14 cellular contexts compared by ENCODE assay signal in genomic region chr16:27347930-27348685, GRCh38. TPM values are rescaled to one million over a fixed set of nuclear protein-coding genes. Genes with fewer than 3 reads are reported as not detected.
DNase-seq lines count a peak whose midpoint lies in the region; ATAC-seq, FAIRE-seq and TF ChIP-seq lines count a peak whose summit lies in the region.
"Had no signal": no experiment of that assay in that cellular context is flagged by ENCODE, and none has a peak within 500 bp of the region (broad histone marks: within the 10 kb centered on the region; RNA-seq: fewer than 3 reads in every experiment).

No MANE protein-coding gene starts in this region.

- H3K4me1 Mint-ChIP-seq in activated CD4-positive, alpha-beta T cell treated with anti-CD3 and anti-CD28 coated beads for 36 hours: peaks cover 8% of the 10 kb centered on the region
- H3K4me1 Mint-ChIP-seq in stimulated activated memory B cell treated with anti-CD40 and anti-IgM and Interleukin-4, amounts not matched to agents 10 μg/mL and 1 μg/mL and 100 μg/mL, for 72 hours: peaks cover 21% of the 10 kb centered on the region
- H3K4me1 Mint-ChIP-seq: mesothelial cell of epicardium had no signal

- no peak for DNase-seq in activated CD4-positive, alpha-beta T cell treated with anti-CD3 and anti-CD28 coated beads for 36 hours
- DNase-seq in activated CD4-positive, alpha-beta T cell treated with anti-CD3 and anti-CD28 coated beads for 4 hours: no peak
- DNase-seq in SK-N-DZ (ENCODE audit: low spot score) (peak; percentile 57), endothelial cell of umbilical vein (ENCODE audit: low read depth, low spot score) (no peak), testis (no peak)
- DNase-seq: activated CD4-positive, alpha-beta T cell treated with anti-CD3 and anti-CD28 coated beads for 1 hour; DMS79; NCI-H2029 had no signal

- H3K4me3 Mint-ChIP-seq in activated CD4-positive, alpha-beta T cell treated with anti-CD3 and anti-CD28 coated beads for 36 hours: no peak overlapping the region
- H3K4me3 Mint-ChIP-seq in stimulated activated memory B cell treated with anti-CD40 and anti-IgM and Interleukin-4, amounts not matched to agents 10 μg/mL and 1 μg/mL and 100 μg/mL, for 72 hours: no peak overlapping the region
- H3K4me3 Mint-ChIP-seq: mesothelial cell of epicardium had no signal

- H3K9me3 ChIP-seq in endothelial cell of umbilical vein (replicated peaks; ENCODE audit: control insufficient read depth, insufficient read depth, low read length) (no peaks in the 10 kb centered on the region), testis (no peaks in the 10 kb centered on the region)

- POLR2A ChIA-PET in activated CD4-positive, alpha-beta T cell treated with anti-CD3 and anti-CD28 coated beads for 36 hours (lab: Charles Lee): no interaction called here
- POLR2A ChIA-PET in endothelial cell of umbilical vein (lab: Charles Lee): no interaction called here

- peak overlapping the region; percentile 60 for H3K27ac Mint-ChIP-seq in activated CD4-positive, alpha-beta T cell treated with anti-CD3 and anti-CD28 coated beads for 36 hours
- peak overlapping the region; percentile 61 for H3K27ac Mint-ChIP-seq in stimulated activated memory B cell treated with anti-CD40 and anti-IgM and Interleukin-4, amounts not matched to agents 10 μg/mL and 1 μg/mL and 100 μg/mL, for 72 hours
- H3K27ac Mint-ChIP-seq: mesothelial cell of epicardium had no signal

- H4K20me1 ChIP-seq in endothelial cell of umbilical vein (replicated peaks; ENCODE audit: control insufficient read depth, extremely low read depth, insufficient read depth, low read length): no peaks in the 10 kb centered on the region

- H2AFZ ChIP-seq in endothelial cell of umbilical vein (ENCODE audit: low read depth, low read length): no peak overlapping the region
- H2AFZ ChIP-seq: parathyroid adenoma had no signal

- H3K27me3 Mint-ChIP-seq in activated CD4-positive, alpha-beta T cell treated with anti-CD3 and anti-CD28 coated beads for 36 hours: no peaks in the 10 kb centered on the region
- H3K27me3 Mint-ChIP-seq in stimulated activated memory B cell treated with anti-CD40 and anti-IgM and Interleukin-4, amounts not matched to agents 10 μg/mL and 1 μg/mL and 100 μg/mL, for 72 hours: no peaks in the 10 kb centered on the region

- no peaks in the 10 kb centered on the region for H3K79me2 ChIP-seq in endothelial cell of umbilical vein (ENCODE audit: control insufficient read depth, insufficient read depth, low read length)
- H3K79me2 ChIP-seq: parathyroid adenoma had no signal

- dilution Hi-C loops in endothelial cell of umbilical vein (cut with MboI; ENCODE audit: extremely low pct_ligation_motif_present, low sequenced_read_pairs): no loop called here

- no peaks in the 10 kb centered on the region for H3K9me3 Mint-ChIP-seq in activated CD4-positive, alpha-beta T cell treated with anti-CD3 and anti-CD28 coated beads for 36 hours (ENCODE audit: low read depth)
- no peaks in the 10 kb centered on the region for H3K9me3 Mint-ChIP-seq in stimulated activated memory B cell treated with anti-CD40 and anti-IgM and Interleukin-4, amounts not matched to agents 10 μg/mL and 1 μg/mL and 100 μg/mL, for 72 hours

- no peak for ATAC-seq in activated CD4-positive, alpha-beta T cell treated with anti-CD3 and anti-CD28 coated beads for 36 hours
- ATAC-seq in stimulated activated memory B cell treated with anti-CD40 and anti-IgM and Interleukin-4, amounts not matched to agents 10 μg/mL and 1 μg/mL and 100 μg/mL, for 72 hours: no peak
- ATAC-seq in GM18517 (IDR thresholded peaks at IDR 0.05; ENCODE audit: unreplicated experiment) (no peak), HG03354 (IDR thresholded peaks at IDR 0.05; ENCODE audit: poor library complexity, severe bottlenecking, unreplicated experiment) (no peak)

- H3K36me3 ChIP-seq in endothelial cell of umbilical vein (ENCODE audit: control insufficient read depth in 2 of 2, extremely low read depth in 1 of 2, insufficient read depth in 2 of 2, low read length in 2 of 2) (peaks cover 35 to 49% of the 10 kb centered on the region in 2 experiments), testis (ENCODE audit: low read depth, missing control alignments) (no peaks in the 10 kb centered on the region)

- TF ChIP-seq CTCF in endothelial cell of umbilical vein (IDR thresholded peaks at IDR 0.05; ENCODE audit: extremely low read depth in 1 of 2, insufficient read depth in 1 of 2, low read depth in 1 of 2, low read length in 2 of 2): no peak
- TF ChIP-seq CTCF in testis (IDR thresholded peaks at IDR 0.05): no peak

- WGBS in testis, 2 donors: 90 to 91% methylated on average over 7 to 9 of the region's 9 CpGs

- no peak overlapping the region for H3K4me2 ChIP-seq in endothelial cell of umbilical vein (ENCODE audit: insufficient read depth, low read length)

- CTCF ChIA-PET in activated CD4-positive, alpha-beta T cell treated with anti-CD3 and anti-CD28 coated beads for 36 hours (lab: Charles Lee): interaction anchor here (0.6 kb wide), 1 partner anchor 10 kb away, joined by 3 read pairs; no protein-coding TSS in a partner anchor
- CTCF ChIA-PET in endothelial cell of umbilical vein (lab: Charles Lee): interaction anchor here (1.2 to 4.1 kb wide), 4 partner anchors 9 to 113 kb away, joined by 3 to 23 read pairs (median 4); no protein-coding TSS in a partner anchor

- intact Hi-C loops in activated CD4-positive, alpha-beta T cell treated with anti-CD3 and anti-CD28 coated beads for 36 hours (cut with DNase I, micrococcal nuclease): no loop called here
- intact Hi-C loops in endothelial cell of umbilical vein (cut with micrococcal nuclease): no loop called here
- intact Hi-C loops in testis (cut with DNase I; ENCODE audit: low total_unique reads): loop anchor here (10.0 kb wide), 1 partner anchor 123 kb away; no protein-coding TSS in a partner anchor

- no peak for TF ChIP-seq POLR2A in endothelial cell of umbilical vein (IDR thresholded peaks at IDR 0.05; ENCODE audit: low read depth, low read length)
- no peak for TF ChIP-seq POLR2A in testis (IDR thresholded peaks at IDR 0.05)

- BruUV-seq in endothelial cell of umbilical vein (replicated peaks; lab: Mats Ljungman, UMichigan): no TSS peak

- H3K4me3 ChIP-seq in endothelial cell of umbilical vein (replicated peaks in 1 of 3; ENCODE audit: insufficient read depth in 1 of 3, low read depth in 1 of 3, low read length in 3 of 3) (no peak overlapping the region), testis (no peak overlapping the region)
- H3K4me3 ChIP-seq: SK-N-MC had no signal

- H3K4me1 ChIP-seq in endothelial cell of umbilical vein (ENCODE audit: control insufficient read depth, extremely low read depth, insufficient read depth, low read length) (peaks cover 6% of the 10 kb centered on the region), testis (no peaks in the 10 kb centered on the region)

- peaks cover 90% of the 10 kb centered on the region for H3K36me3 Mint-ChIP-seq in activated CD4-positive, alpha-beta T cell treated with anti-CD3 and anti-CD28 coated beads for 36 hours (ENCODE audit: low read depth)
- H3K36me3 Mint-ChIP-seq in stimulated activated memory B cell treated with anti-CD40 and anti-IgM and Interleukin-4, amounts not matched to agents 10 μg/mL and 1 μg/mL and 100 μg/mL, for 72 hours: peaks cover 84% of the 10 kb centered on the region

- H3K27me3 ChIP-seq in endothelial cell of umbilical vein (ENCODE audit: control insufficient read depth in 2 of 2, insufficient read depth in 2 of 2, low read length in 2 of 2): no peaks in the 10 kb centered on the region
- no peaks in the 10 kb centered on the region for H3K27me3 ChIP-seq in testis

- peak; percentile 8 for FAIRE-seq in endothelial cell of umbilical vein (lab: Jason Lieb, UNC)

- H3K9ac ChIP-seq in endothelial cell of umbilical vein (replicated peaks; ENCODE audit: extremely low read depth, insufficient read depth, low read length): no peak overlapping the region
- H3K9ac ChIP-seq: parathyroid adenoma had no signal

- no peaks in the 10 kb centered on the region for H3K9me1 ChIP-seq in endothelial cell of umbilical vein (replicated peaks; ENCODE audit: control insufficient read depth, extremely low read depth, insufficient read depth, low read length)

- H3K27ac ChIP-seq in endothelial cell of umbilical vein (ENCODE audit: insufficient read depth, low read depth, low read length) (no peak overlapping the region), testis (no peak overlapping the region)
- H3K27ac ChIP-seq: parathyroid adenoma, SK-N-MC had no signal

TF ChIP-seq in endothelial cell of umbilical vein, 7 proteins besides CTCF, POLR2A, EP300 and RAD21 (continues in another document):
- TF ChIP-seq JUN (IDR thresholded peaks at IDR 0.05; ENCODE audit: borderline replicate concordance, insufficient read depth, insufficient read length, low read depth): no peak

RNA-seq across cellular contexts. Expression of gene IL4R, which starts 34.3 kb away (rescaled TPM):
- 100 to 1,000 TPM; 185 to 229 TPM for total RNA-seq in activated CD4-positive, alpha-beta T cell treated with anti-CD3 and anti-CD28 coated beads for 36 hours
- 0.84 and 0.85 TPM in 2 replicates for polyA plus RNA-seq in SK-N-DZ (2014; cell fraction: cytosol; rRNA removed)
- 0.28 and 0.33 TPM in 2 replicates for polyA plus RNA-seq in SK-N-DZ (2014; cell fraction: nucleus; rRNA removed)
- total RNA-seq in endothelial cell of umbilical vein (139 and 150 TPM in 2 replicates), testis (10 to 100 TPM; 68.6 to 70.7 TPM)
- polyA plus RNA-seq in endothelial cell of umbilical vein (138 and 146 TPM in 2 replicates), testis (ENCODE audit: insufficient read depth, low read depth, low replicate concordance) (41.4 TPM)
- polyA plus RNA-seq in endothelial cell of umbilical vein (2011; cell fraction: cytosol; rRNA removed): 66.6 and 74.7 TPM in 2 replicates
- polyA plus RNA-seq in endothelial cell of umbilical vein (2011; cell fraction: nucleus; rRNA removed): 157 and 166 TPM in 2 replicates
- 42.3 and 46.7 TPM in 2 replicates for polyA plus RNA-seq in endothelial cell of umbilical vein (2012)
- polyA minus RNA-seq in endothelial cell of umbilical vein: 178 and 179 TPM in 2 replicates
- 15.6 TPM for polyA minus RNA-seq in endothelial cell of umbilical vein (2011; cell fraction: cytosol; rRNA and poly(A)+ RNA removed)
- 84.3 and 84.5 TPM in 2 replicates for polyA minus RNA-seq in endothelial cell of umbilical vein (2011; cell fraction: nucleus; rRNA and poly(A)+ RNA removed)

RNA-seq across cellular contexts. Expression of gene IL21R, which starts 53.9 kb away (rescaled TPM):
- 10 to 100 TPM; 61.8 to 73.5 TPM for total RNA-seq in activated CD4-positive, alpha-beta T cell treated with anti-CD3 and anti-CD28 coated beads for 36 hours
- 1.5 and 1.6 TPM in 2 replicates for polyA plus RNA-seq in SK-N-DZ (2014; cell fraction: cytosol; rRNA removed)
- polyA plus RNA-seq in SK-N-DZ (2014; cell fraction: nucleus; rRNA removed): 0.69 and 0.82 TPM in 2 replicates
- total RNA-seq in endothelial cell of umbilical vein (not detected in 2 replicates), testis (under 1 TPM; 0.31 to 0.87 TPM)
- polyA plus RNA-seq in endothelial cell of umbilical vein (0.03 TPM in 2 replicates), testis (ENCODE audit: insufficient read depth, low read depth, low replicate concordance) (2.3 TPM)
- 0.03 and 0.06 TPM in 2 replicates for polyA plus RNA-seq in endothelial cell of umbilical vein (2011; cell fraction: cytosol; rRNA removed)
- polyA plus RNA-seq in endothelial cell of umbilical vein (2011; cell fraction: nucleus; rRNA removed): not detected in 2 replicates
- not detected in 2 replicates for polyA plus RNA-seq in endothelial cell of umbilical vein (2012)
- 1.3 TPM in 1 of 2 replicates, not detected in the other for polyA minus RNA-seq in endothelial cell of umbilical vein
- polyA minus RNA-seq in endothelial cell of umbilical vein (2011; cell fraction: cytosol; rRNA and poly(A)+ RNA removed): not detected
- polyA minus RNA-seq in endothelial cell of umbilical vein (2011; cell fraction: nucleus; rRNA and poly(A)+ RNA removed): not detected in 2 replicates

Comparison
In these comparisons a context has a peak if more than half of its experiments do, and no peak if none do; other contexts are left out.
1. RNA of gene IL21R, which starts 53.9 kb away (total RNA-seq): 61.8 to 73.5 TPM in activated CD4-positive, alpha-beta T cell treated with anti-CD3 and anti-CD28 coated beads for 36 hours; 0.31 to 0.87 TPM in testis and not detected in endothelial cell of umbilical vein; every median in the first group is over 10 times any median in the second.